9 cellular contexts compared by ENCODE assay signal in the genomic region with DNA sequence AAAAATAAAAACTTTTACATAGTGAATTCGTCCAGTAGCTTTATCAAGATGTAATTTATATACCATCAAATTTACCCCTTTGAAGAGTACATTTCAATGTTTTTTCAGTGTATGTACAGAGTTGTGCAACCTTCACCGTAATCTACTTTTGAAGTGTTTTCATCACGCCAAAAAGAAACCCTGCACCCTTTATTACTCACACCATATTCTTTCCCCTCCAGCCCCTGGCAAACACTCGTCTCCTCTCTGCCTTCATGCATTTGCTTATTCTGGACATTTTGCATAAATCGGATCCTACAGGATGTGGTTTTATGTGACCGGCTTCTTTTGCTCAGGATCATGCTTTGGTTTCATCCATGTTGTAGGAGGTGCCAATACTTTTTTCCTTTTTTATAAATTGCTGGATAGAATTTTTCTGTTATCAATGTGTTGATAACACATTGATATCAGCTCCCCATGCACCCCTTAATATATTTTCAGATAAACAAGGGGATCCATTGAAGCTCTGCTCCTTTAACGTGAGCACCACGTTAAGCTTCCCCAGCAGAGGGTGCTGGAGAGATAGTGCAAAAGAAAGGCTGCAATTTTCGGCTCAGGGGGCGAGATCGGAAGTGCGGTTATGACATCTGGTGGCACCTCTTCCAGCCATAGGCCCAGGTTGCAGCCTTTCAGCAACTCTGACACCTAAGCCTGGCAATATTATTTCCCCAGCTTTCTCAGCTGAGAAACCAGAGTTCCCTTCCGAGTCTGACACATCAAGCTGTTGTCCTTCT.
DNase-seq lines count a peak whose midpoint lies in the region; ATAC-seq and TF ChIP-seq lines count a peak whose summit lies in the region.
"Had no signal": no experiment of that assay in that cellular context is flagged by ENCODE, and none has a peak within 500 bp of the region (broad histone marks: within the 10 kb centered on the region; RNA-seq: fewer than 3 reads in every experiment).

No MANE protein-coding gene starts in this region.

- no peaks in the 10 kb centered on the region for H3K9me3 Mint-ChIP-seq in stimulated activated naive CD8-positive, alpha-beta T cell treated with anti-CD3 and anti-CD28 coated beads, Interleukin-15, amount 100 ng/mL, for 72 hours
- H3K9me3 Mint-ChIP-seq in activated T-cell treated with anti-CD3 and anti-CD28 coated beads, Interleukin-2, amount 50 U/mL, for 72 hours, result peaks cover 2 to 3% of the 10 kb centered on the region in 2 donors

- H3K36me3 Mint-ChIP-seq in activated T-cell treated with anti-CD3 and anti-CD28 coated beads, Interleukin-2, amount 50 U/mL, for 72 hours (ENCODE audit: insufficient read depth in 2 of 2), result peaks cover 0 to 4% of the 10 kb centered on the region in 2 donors
- H3K36me3 Mint-ChIP-seq: naive B cell had no signal

- no peaks in the 10 kb centered on the region for H3K27me3 Mint-ChIP-seq in stimulated activated naive CD8-positive, alpha-beta T cell treated with anti-CD3 and anti-CD28 coated beads, Interleukin-15, amount 100 ng/mL, for 72 hours
- H3K27me3 Mint-ChIP-seq in activated T-cell treated with anti-CD3 and anti-CD28 coated beads, Interleukin-2, amount 50 U/mL, for 72 hours (ENCODE audit: low read depth), result no peaks in the 10 kb centered on the region

- peak; percentile 3 for DNase-seq in stimulated activated naive CD8-positive, alpha-beta T cell treated with anti-CD3 and anti-CD28 coated beads, Interleukin-15, Interleukin-2, amounts not matched to agents 100 U/mL and 50 U/mL, for 24 hours
- no peak for DNase-seq in stimulated activated naive CD8-positive, alpha-beta T cell treated with anti-CD3 and anti-CD28 coated beads, Interleukin-15, amount 100 ng/mL, for 72 hours
- DNase-seq in NOMO-1 treated with dmso at 0.1 percent for 144 hours (lab: John Stamatoyannopoulos, UW; ENCODE audit: unreplicated experiment), result peak; percentile 58
- no peak for DNase-seq in fibroblast of mammary gland (ENCODE audit: low read depth)
- no peak for DNase-seq in AG08396 (ENCODE audit: low spot score)
- no peak for DNase-seq in MV-4-11 (lab: John Stamatoyannopoulos, UW)
- DNase-seq in activated T-cell treated with anti-CD3 and anti-CD28 coated beads, Interleukin-2, amount 50 U/mL, for 72 hours, result no peak
- DNase-seq: naive B cell had no signal

- H3K27ac Mint-ChIP-seq in stimulated activated naive CD8-positive, alpha-beta T cell treated with anti-CD3 and anti-CD28 coated beads, Interleukin-15, amount 100 ng/mL, for 72 hours, result no peak overlapping the region
- H3K27ac Mint-ChIP-seq in activated T-cell treated with anti-CD3 and anti-CD28 coated beads, Interleukin-2, amount 50 U/mL, for 72 hours, result no peak overlapping the region
- H3K27ac Mint-ChIP-seq: naive B cell had no signal

- no peak overlapping the region for H3K4me3 Mint-ChIP-seq in stimulated activated naive CD8-positive, alpha-beta T cell treated with anti-CD3 and anti-CD28 coated beads, Interleukin-15, amount 100 ng/mL, for 72 hours
- H3K4me3 Mint-ChIP-seq in activated T-cell treated with anti-CD3 and anti-CD28 coated beads, Interleukin-2, amount 50 U/mL, for 72 hours, result no peak overlapping the region
- H3K4me3 Mint-ChIP-seq: naive B cell had no signal

- no peaks in the 10 kb centered on the region for H3K4me1 Mint-ChIP-seq in stimulated activated naive CD8-positive, alpha-beta T cell treated with anti-CD3 and anti-CD28 coated beads, Interleukin-15, amount 100 ng/mL, for 72 hours
- no peaks in the 10 kb centered on the region for H3K4me1 Mint-ChIP-seq in activated T-cell treated with anti-CD3 and anti-CD28 coated beads, Interleukin-2, amount 50 U/mL, for 72 hours (ENCODE audit: low read depth)
- H3K4me1 Mint-ChIP-seq: naive B cell had no signal

- peak; percentile 17 for TF ChIP-seq CTCF in fibroblast of mammary gland (conservative IDR thresholded peaks at IDR 0.05; ENCODE audit: control insufficient read depth, insufficient read depth, low read depth, low read length)

- H3K4me3 ChIP-seq in fibroblast of mammary gland (ENCODE audit: control insufficient read depth, low read depth, low read length), result no peak overlapping the region

- no peak for ATAC-seq in stimulated activated naive CD8-positive, alpha-beta T cell treated with anti-CD3 and anti-CD28 coated beads, Interleukin-15, Interleukin-2, amounts not matched to agents 100 U/mL and 50 U/mL, for 24 hours
- no peak for ATAC-seq in stimulated activated naive CD8-positive, alpha-beta T cell treated with anti-CD3 and anti-CD28 coated beads, Interleukin-15, amount 100 ng/mL, for 72 hours
- ATAC-seq in HG02973 (IDR thresholded peaks at IDR 0.05; ENCODE audit: unreplicated experiment), result no peak
- ATAC-seq in activated T-cell treated with anti-CD3 and anti-CD28 coated beads, Interleukin-2, amount 50 U/mL, for 72 hours (replicated peaks in 1 of 2), result no peak

Comparison
In these comparisons a context has a peak if more than half of its experiments do, and no peak if none do; other contexts are left out.
1. DNase-seq: peak in stimulated activated naive CD8-positive, alpha-beta T cell treated with anti-CD3 and anti-CD28 coated beads, Interleukin-15, Interleukin-2, amounts not matched to agents 100 U/mL and 50 U/mL, for 24 hours (single experiment) and NOMO-1 treated with dmso at 0.1 percent for 144 hours (single experiment); none in stimulated activated naive CD8-positive, alpha-beta T cell treated with anti-CD3 and anti-CD28 coated beads, Interleukin-15, amount 100 ng/mL, for 72 hours (0 of 2), fibroblast of mammary gland (single experiment), AG08396 (single experiment), MV-4-11 (single experiment) and activated T-cell treated with anti-CD3 and anti-CD28 coated beads, Interleukin-2, amount 50 U/mL, for 72 hours (0 of 2).